In genomic region chr14:80628547-80628946, GRCh38 we compare ENCODE assay signal across 16 cellular contexts.
DNase-seq lines count a peak whose midpoint lies in the region; ATAC-seq, FAIRE-seq and TF ChIP-seq lines count a peak whose summit lies in the region.
"Had no signal": no experiment of that assay in that cellular context is flagged by ENCODE, and none has a peak within 500 bp of the region (broad histone marks: within the 10 kb centered on the region; RNA-seq: fewer than 3 reads in every experiment).

No MANE protein-coding gene starts in this region.

- peak; percentile 45 to 66 for DNase-seq in Caco-2
- DNase-seq in HuH-7.5 (ENCODE audit: low spot score), result peak; percentile 7
- peak; percentile 48 for DNase-seq in left lobe of liver (ENCODE audit: low spot score)
- DNase-seq in pancreas, result peak in 1 of 6 donors; percentile 6
- no peak for DNase-seq in mesenteric fat pad (ENCODE audit: low spot score)
- DNase-seq in HT-29 (ENCODE audit: low spot score), result no peak
- no peak for DNase-seq in BE2C
- no peak for DNase-seq in NCI-H524 treated with DMSO at 0.1 percent for 48 hours (lab: John Stamatoyannopoulos, UW)
- DNase-seq: ACHN; CD4-positive, alpha-beta memory T cell; DMS53; GM23248; H7 had no signal

- H3K4me3 Mint-ChIP-seq in Caco-2 (ENCODE audit: unreplicated experiment), result peak overlapping the region; percentile 47
- H3K4me3 Mint-ChIP-seq: CD4-positive, alpha-beta memory T cell had no signal

- H3K4me3 ChIP-seq in Caco-2 (ENCODE audit: low read depth, low read length) (no peak overlapping the region), pancreas (no peak overlapping the region), BE2C (ENCODE audit: low read depth, low read length) (no peak overlapping the region)
- H3K4me3 ChIP-seq: GM23248, K562 had no signal

- peak overlapping the region; percentile 5 for H3K27ac Mint-ChIP-seq in Caco-2 (ENCODE audit: unreplicated experiment)
- H3K27ac Mint-ChIP-seq: CD4-positive, alpha-beta memory T cell had no signal

- H3K9me3 ChIP-seq in Caco-2 (0 out of 2 replicates have a peak, but pooled peaks cover 2% of the 10 kb centered on the region), pancreas (no peaks in the 10 kb centered on the region), BE2C (no peaks in the 10 kb centered on the region)

- peaks cover 20% of the 10 kb centered on the region for H3K9me3 Mint-ChIP-seq in Caco-2 (ENCODE audit: unreplicated experiment)

- 43 to 48% methylated on average over 6 of the region's 6 CpGs for WGBS in pancreas, 2 donors

- BruUV-seq in Caco-2 (replicated peaks; lab: Mats Ljungman, UMichigan), result no TSS peak

- peaks cover 16% of the 10 kb centered on the region for H3K4me1 ChIP-seq in Caco-2
- H3K4me1 ChIP-seq in pancreas, result no peaks in the 10 kb centered on the region
- H3K4me1 ChIP-seq in BE2C, result no peaks in the 10 kb centered on the region

- no peaks in the 10 kb centered on the region for H3K36me3 Mint-ChIP-seq in Caco-2 (ENCODE audit: insufficient read depth, unreplicated experiment)

- ATAC-seq in left lobe of liver (peak; percentile 99), pancreas (peak; percentile 69 to 88 (median 79))
- ATAC-seq: K562 had no signal

- H3K27me3 ChIP-seq in Caco-2 (replicated peaks; ENCODE audit: control insufficient read depth, insufficient read depth, low read length) (no peaks in the 10 kb centered on the region), pancreas (no peaks in the 10 kb centered on the region), BE2C (no peaks in the 10 kb centered on the region)

- no peaks in the 10 kb centered on the region for H3K27me3 Mint-ChIP-seq in Caco-2 (ENCODE audit: insufficient read depth, unreplicated experiment)
- H3K27me3 Mint-ChIP-seq: CD4-positive, alpha-beta memory T cell had no signal

- FAIRE-seq in pancreas (lab: Jason Lieb, UNC), result no peak
- FAIRE-seq: D721Med, K562 had no signal

- CTCF ChIA-PET in Caco-2 (lab: Charles Lee), result no interaction called here

- H3K27ac ChIP-seq in pancreas, result no peak overlapping the region
- H3K27ac ChIP-seq: C4-2B, GM23248 had no signal

- POLR2A ChIA-PET in Caco-2 (lab: Charles Lee), result no interaction called here

- peaks cover 25% of the 10 kb centered on the region for H3K4me1 Mint-ChIP-seq in Caco-2 (ENCODE audit: low read depth, unreplicated experiment)
- H3K4me1 Mint-ChIP-seq: CD4-positive, alpha-beta memory T cell had no signal

- H3K36me3 ChIP-seq in Caco-2 (ENCODE audit: control insufficient read depth, insufficient read depth, low read length) (no peaks in the 10 kb centered on the region), pancreas (no peaks in the 10 kb centered on the region), BE2C (no peaks in the 10 kb centered on the region)

- TF ChIP-seq CTCF in Caco-2 (IDR thresholded peaks at IDR 0.05; ENCODE audit: insufficient read depth in 1 of 2, low read depth in 1 of 2, low read length in 1 of 2, severe bottlenecking in 1 of 2, unreplicated experiment in 1 of 2) (no peak), pancreas (IDR thresholded peaks at IDR 0.05) (no peak), BE2C (IDR thresholded peaks at IDR 0.05; ENCODE audit: low read depth, low read length) (no peak)

- intact Hi-C loops in Caco-2 (cut with micrococcal nuclease; ENCODE audit: unreplicated experiment), result no loop called here
- intact Hi-C loops in pancreas (cut with DNase I), result no loop called here

Comparison
In these comparisons a context has a peak if more than half of its experiments do, and no peak if none do; other contexts are left out.
1. DNase-seq: peak in Caco-2 (2 of 2), HuH-7.5 (single experiment) and left lobe of liver (single experiment); none in mesenteric fat pad (single experiment), HT-29 (single experiment), BE2C (single experiment) and NCI-H524 treated with DMSO at 0.1 percent for 48 hours (single experiment).